In genomic region chr1:31489575-31489974, GRCh38 we compare ENCODE assay signal across 6 cellular contexts.
DNase-seq lines count a peak whose midpoint lies in the region; ATAC-seq, FAIRE-seq and TF ChIP-seq lines count a peak whose summit lies in the region.
"Not testable (repeated sequence)": the region's sequence is repeated elsewhere in the genome, so short reads cannot be mapped to it uniquely, and the experiment has no call there.

No MANE protein-coding gene starts in this region.

- FAIRE-seq in K562 (lab: Jason Lieb, UNC); HepG2 (lab: Jason Lieb, UNC): not testable (repeated sequence)

- not testable (repeated sequence) for ATAC-seq in activated CD8-positive, alpha-beta memory T cell treated with anti-CD3 and anti-CD28 coated beads, Interleukin-2, amount 10 ng/mL, durations not matched to agents 7 days and 5 days; activated T-helper 17 cell treated with anti-CD3 and anti-CD28 coated beads, Interleukin-2, amount 50 U/mL, for 72 hours (replicated peaks); K562; HepG2

- TF ChIP-seq POLR2A in K562 (conservative IDR thresholded peaks at IDR 0.05); esophagus muscularis mucosa (IDR thresholded peaks at IDR 0.05; ENCODE audit: low read depth); HepG2 (IDR thresholded peaks at IDR 0.05; ENCODE audit: insufficient read depth in 1 of 2, low read depth in 2 of 2, low read length in 2 of 2): not testable (repeated sequence)

- not testable (repeated sequence) for H3K4me3 Mint-ChIP-seq in activated CD8-positive, alpha-beta memory T cell treated with anti-CD3 and anti-CD28 coated beads, Interleukin-2, amount 10 ng/mL, durations not matched to agents 7 days and 5 days; activated T-helper 17 cell treated with anti-CD3 and anti-CD28 coated beads, Interleukin-2, amount 50 U/mL, for 72 hours

- POLR2A ChIA-PET in HEK293 (lab: Yijun Ruan, JAX); K562 (lab: Yijun Ruan, JAX); HepG2 (lab: Yijun Ruan, JAX): not testable (repeated sequence)

- H2AFZ ChIP-seq in K562 (ENCODE audit: low read depth, low read length); HepG2 (ENCODE audit: low read length): not testable (repeated sequence)

- H3K4me1 ChIP-seq in HEK293 (ENCODE audit: control insufficient read depth, insufficient read depth, low read length); K562 (replicated peaks in 1 of 2; ENCODE audit: control insufficient read depth in 2 of 2, insufficient read depth in 2 of 2, low read length in 2 of 2); esophagus muscularis mucosa: not testable (repeated sequence)
- H3K4me1 ChIP-seq in HepG2 (ENCODE audit: insufficient read depth, low read length): peaks cover 23% of the 10 kb centered on the region

- intact Hi-C loops in K562 (cut with micrococcal nuclease); esophagus muscularis mucosa (cut with DNase I); HepG2 (cut with micrococcal nuclease; ENCODE audit: unreplicated experiment): not testable (repeated sequence)

- CTCF ChIA-PET in HEK293 (lab: Yijun Ruan, JAX): interaction anchor here (0.5 to 0.9 kb wide), 2 partner anchors 60 to 153 kb away, joined by 3 to 7 read pairs; no protein-coding TSS in a partner anchor
- CTCF ChIA-PET in activated CD8-positive, alpha-beta memory T cell treated with anti-CD3 and anti-CD28 coated beads, Interleukin-2, amount 10 ng/mL, durations not matched to agents 7 days and 5 days (lab: Charles Lee): interaction anchor here (2.9 kb wide), 1 partner anchor 60 kb away, joined by 8 read pairs; no protein-coding TSS in a partner anchor
- CTCF ChIA-PET in K562 (lab: Yijun Ruan, JAX; ENCODE audit: low intra/inter-chr PET ratio); HepG2 (lab: Yijun Ruan, JAX; ENCODE audit: low intra/inter-chr PET ratio, low total read pairs): not testable (repeated sequence)

- TF ChIP-seq EP300 in K562 (IDR thresholded peaks at IDR 0.05; ENCODE audit: low read length); esophagus muscularis mucosa (IDR thresholded peaks at IDR 0.05); HepG2 (IDR thresholded peaks at IDR 0.05; ENCODE audit: low read depth in 2 of 2, low read length in 2 of 2); HepG2 (CRISPR knock-in tag; IDR thresholded peaks at IDR 0.05; ENCODE audit: borderline replicate concordance): not testable (repeated sequence)

- H3K27ac Mint-ChIP-seq in activated CD8-positive, alpha-beta memory T cell treated with anti-CD3 and anti-CD28 coated beads, Interleukin-2, amount 10 ng/mL, durations not matched to agents 7 days and 5 days: peak overlapping the region; percentile 11
- H3K27ac Mint-ChIP-seq in activated T-helper 17 cell treated with anti-CD3 and anti-CD28 coated beads, Interleukin-2, amount 50 U/mL, for 72 hours: peak overlapping the region; percentile 75

- not testable (repeated sequence) for H3K4me1 Mint-ChIP-seq in activated CD8-positive, alpha-beta memory T cell treated with anti-CD3 and anti-CD28 coated beads, Interleukin-2, amount 10 ng/mL, durations not matched to agents 7 days and 5 days
- H3K4me1 Mint-ChIP-seq in activated T-helper 17 cell treated with anti-CD3 and anti-CD28 coated beads, Interleukin-2, amount 50 U/mL, for 72 hours: peaks cover 18% of the 10 kb centered on the region

- not testable (repeated sequence) for TF ChIP-seq RAD21 in K562 (CRISPR knock-in tag; conservative IDR thresholded peaks at IDR 0.05 in 1 of 2, IDR thresholded peaks at IDR 0.05 in 1 of 2); HepG2 (CRISPR knock-in tag; IDR thresholded peaks at IDR 0.05)

- H3K9me3 ChIP-seq in HEK293 (ENCODE audit: control insufficient read depth, insufficient read depth, low read depth, low read length); K562 (replicated peaks; ENCODE audit: control insufficient read depth, insufficient read depth, low read depth, low read length); esophagus muscularis mucosa; HepG2 (ENCODE audit: low read length): not testable (repeated sequence)

- peak; percentile 23 for DNase-seq in activated CD8-positive, alpha-beta memory T cell treated with anti-CD3 and anti-CD28 coated beads, Interleukin-2, amount 10 ng/mL, durations not matched to agents 7 days and 5 days
- not testable (repeated sequence) for DNase-seq in K562 (ENCODE audit: extremely low read depth in 1 of 4, low spot score in 3 of 4); HepG2 (ENCODE audit: low spot score)
- DNase-seq in esophagus muscularis mucosa (ENCODE audit: extremely low spot score): peak; percentile 21

- H3K9ac ChIP-seq in K562 (ENCODE audit: insufficient read depth in 1 of 2, low read depth in 2 of 2, low read length in 2 of 2); HepG2 (ENCODE audit: insufficient read depth, low read depth, low read length): not testable (repeated sequence)

- in situ Hi-C loops in K562 (cut with MboI); HepG2 (cut with HindIII; ENCODE audit: extremely low pct_ligation_motif_present, low pct_unique_long_range_greater_than_20kb): not testable (repeated sequence)

- not testable (repeated sequence) for H3K27me3 Mint-ChIP-seq in activated CD8-positive, alpha-beta memory T cell treated with anti-CD3 and anti-CD28 coated beads, Interleukin-2, amount 10 ng/mL, durations not matched to agents 7 days and 5 days; activated T-helper 17 cell treated with anti-CD3 and anti-CD28 coated beads, Interleukin-2, amount 50 U/mL, for 72 hours

- BruUV-seq in K562 (replicated peaks; lab: Mats Ljungman, UMichigan); HepG2 (replicated peaks; lab: Mats Ljungman, UMichigan): not testable (repeated sequence)

- not testable (repeated sequence) for H3K27ac ChIP-seq in HEK293 (ENCODE audit: extremely low read depth, low read depth, low read length); K562 (ENCODE audit: extremely low read depth, low read depth, low read length); esophagus muscularis mucosa (replicated peaks in 1 of 4); HepG2 (ENCODE audit: extremely low read length, insufficient read depth, low read length)

- not testable (repeated sequence) for H3K4me3 ChIP-seq in HEK293 (ENCODE audit: low read depth, low read length); K562; esophagus muscularis mucosa; HepG2 (replicated peaks in 1 of 3; ENCODE audit: insufficient read depth in 1 of 3, low read depth in 2 of 3, low read length in 3 of 3)

- WGBS in K562 (ENCODE audit: insufficient coverage, low coverage, missing lambda C conversion rate): 24% methylated on average over 3 of the region's 3 CpGs
- WGBS in esophagus muscularis mucosa: 87% methylated on average over 3 of the region's 3 CpGs
- 56% methylated on average over 3 of the region's 3 CpGs for WGBS in HepG2 (ENCODE audit: low lambda C conversion rate)

- not testable (repeated sequence) for H3K36me3 Mint-ChIP-seq in activated CD8-positive, alpha-beta memory T cell treated with anti-CD3 and anti-CD28 coated beads, Interleukin-2, amount 10 ng/mL, durations not matched to agents 7 days and 5 days; activated T-helper 17 cell treated with anti-CD3 and anti-CD28 coated beads, Interleukin-2, amount 50 U/mL, for 72 hours (ENCODE audit: low read depth)

- H3K9me1 ChIP-seq in K562 (ENCODE audit: control insufficient read depth, insufficient read depth, low read length): not testable (repeated sequence)

- not testable (repeated sequence) for H4K20me1 ChIP-seq in K562 (replicated peaks; ENCODE audit: control insufficient read depth, insufficient read depth, low read length); HepG2 (ENCODE audit: insufficient read depth, low read length)

- H3K9me3 Mint-ChIP-seq in activated CD8-positive, alpha-beta memory T cell treated with anti-CD3 and anti-CD28 coated beads, Interleukin-2, amount 10 ng/mL, durations not matched to agents 7 days and 5 days (ENCODE audit: low read depth): not testable (repeated sequence)
- peaks cover 11% of the 10 kb centered on the region for H3K9me3 Mint-ChIP-seq in activated T-helper 17 cell treated with anti-CD3 and anti-CD28 coated beads, Interleukin-2, amount 50 U/mL, for 72 hours

- not testable (repeated sequence) for H3K79me2 ChIP-seq in K562 (ENCODE audit: control insufficient read depth, insufficient read depth, low read length); HepG2 (ENCODE audit: insufficient read depth, low read length)

- not testable (repeated sequence) for H3K27me3 ChIP-seq in K562 (ENCODE audit: control insufficient read depth in 2 of 2, insufficient read depth in 2 of 2, low read length in 2 of 2); esophagus muscularis mucosa; HepG2 (ENCODE audit: control insufficient read depth in 1 of 2, insufficient read depth in 2 of 2, low read length in 2 of 2)

- H3K4me2 ChIP-seq in K562 (ENCODE audit: insufficient read depth, low read length); HepG2 (ENCODE audit: low read depth, low read length): not testable (repeated sequence)

- not testable (repeated sequence) for H3K36me3 ChIP-seq in HEK293 (ENCODE audit: control insufficient read depth in 2 of 2, insufficient read depth in 1 of 2, low read length in 2 of 2); K562 (ENCODE audit: control insufficient read depth, insufficient read depth, low read length); esophagus muscularis mucosa; HepG2 (replicated peaks in 1 of 2; ENCODE audit: control insufficient read depth in 1 of 2, insufficient read depth in 2 of 2, low read length in 2 of 2)

- not testable (repeated sequence) for TF ChIP-seq CTCF in HEK293 (tag by site-specific recombination; IDR thresholded peaks at IDR 0.05); K562 (IDR thresholded peaks at IDR 0.05 in 2 of 3, conservative IDR thresholded peaks at IDR 0.05 in 1 of 3; ENCODE audit: insufficient read depth in 2 of 3, low read depth in 1 of 3, low read length in 3 of 3); esophagus muscularis mucosa (IDR thresholded peaks at IDR 0.05); HepG2 (CRISPR knock-in tag; IDR thresholded peaks at IDR 0.05)
